ENCODE assay signal across 8 cellular contexts in the genomic region with DNA sequence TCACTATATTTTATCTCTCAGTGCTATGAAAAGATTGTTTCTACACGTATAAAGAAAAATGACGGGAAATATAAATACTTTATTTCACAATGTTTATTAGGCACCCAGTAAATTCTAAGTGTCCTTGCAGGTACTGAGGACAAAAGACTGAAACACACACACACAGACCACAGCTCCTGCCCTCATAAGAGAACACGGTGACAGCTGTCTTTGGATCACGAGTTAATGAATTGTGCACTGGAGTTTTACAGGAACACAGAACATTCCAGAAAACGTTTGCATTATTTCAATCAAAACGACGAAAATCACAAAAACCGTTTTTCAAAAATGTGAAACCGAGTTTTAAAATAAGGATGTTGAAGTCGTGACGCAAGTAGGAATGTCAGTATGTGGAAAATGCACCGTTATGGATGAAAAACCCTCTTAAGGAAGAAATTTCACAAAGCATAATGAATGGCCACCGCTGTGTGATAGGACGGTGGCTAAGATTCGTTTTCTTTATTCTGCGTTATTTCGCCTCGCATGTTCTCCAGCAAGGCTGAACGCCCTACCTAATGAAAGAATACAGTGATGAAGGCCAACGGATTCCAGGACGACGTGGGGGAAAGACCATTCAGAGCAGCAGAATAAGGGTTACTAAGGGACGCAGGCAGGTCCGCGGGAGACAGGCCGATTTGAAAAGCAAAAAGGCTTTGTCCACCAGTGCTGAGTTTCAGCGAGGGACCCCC. TPM values are rescaled to one million over a fixed set of nuclear protein-coding genes. Genes with fewer than 3 reads are reported as not detected.
DNase-seq lines count a peak whose midpoint lies in the region; ATAC-seq, FAIRE-seq and TF ChIP-seq lines count a peak whose summit lies in the region.

No MANE protein-coding gene starts in this region.

- no peak for TF ChIP-seq EP300 in GM12878 (IDR thresholded peaks at IDR 0.05; ENCODE audit: borderline replicate concordance in 1 of 2, control insufficient read depth in 1 of 2, low read depth in 2 of 2, low read length in 2 of 2)

- H3K4me1 Mint-ChIP-seq in activated CD4-positive, alpha-beta T cell treated with anti-CD3 and anti-CD28 coated beads, Interleukin-2, amount 10 ng/mL, durations not matched to agents 7 days and 5 days = peaks cover 11% of the 10 kb centered on the region

- POLR2A ChIA-PET in activated CD4-positive, alpha-beta T cell treated with anti-CD3 and anti-CD28 coated beads, Interleukin-2, amount 10 ng/mL, durations not matched to agents 7 days and 5 days (lab: Charles Lee) = no interaction called here
- POLR2A ChIA-PET in GM12878 (lab: Charles Lee) = no interaction called here

- no peak for TF ChIP-seq POLR2A in GM12878 (IDR thresholded peaks at IDR 0.05; ENCODE audit: low read depth, low read length)
- TF ChIP-seq POLR2A in uterus (IDR thresholded peaks at IDR 0.05) = no peak

- in situ Hi-C loops in GM12878 (cut with MboI) = no loop called here

- no peaks in the 10 kb centered on the region for H3K36me3 Mint-ChIP-seq in activated CD4-positive, alpha-beta T cell treated with anti-CD3 and anti-CD28 coated beads, Interleukin-2, amount 10 ng/mL, durations not matched to agents 7 days and 5 days (ENCODE audit: low read depth)

- H3K27ac Mint-ChIP-seq in activated CD4-positive, alpha-beta T cell treated with anti-CD3 and anti-CD28 coated beads, Interleukin-2, amount 10 ng/mL, durations not matched to agents 7 days and 5 days = peak overlapping the region; percentile 96

- H3K4me1 ChIP-seq in GM12878 (ENCODE audit: control insufficient read depth, insufficient read depth, low read length) (peaks cover 3% of the 10 kb centered on the region; the same call in 1 of the 2 replicates), lower lobe of right lung (no peaks in the 10 kb centered on the region), uterus (no peaks in the 10 kb centered on the region)

- SMC1A ChIA-PET in GM12878 (lab: Charles Lee; ENCODE audit: uncharacterized antibody, unreplicated experiment) = interaction anchor here (1.1 kb wide), 1 partner anchor 10 kb away, joined by 13 read pairs; no protein-coding TSS in a partner anchor

- H3K27me3 Mint-ChIP-seq in activated CD4-positive, alpha-beta T cell treated with anti-CD3 and anti-CD28 coated beads, Interleukin-2, amount 10 ng/mL, durations not matched to agents 7 days and 5 days = no peaks in the 10 kb centered on the region

- H3K9ac ChIP-seq in GM12878 (ENCODE audit: control insufficient read depth, insufficient read depth, low read length) = peak overlapping the region; percentile 84

- peak overlapping the region; percentile 96 for H3K27ac ChIP-seq in GM12878 (ENCODE audit: control insufficient read depth, insufficient read depth)
- peak overlapping the region; percentile 95 for H3K27ac ChIP-seq in lower lobe of right lung
- peak overlapping the region; percentile 94 to 99 for H3K27ac ChIP-seq in uterus

- H3K4me3 ChIP-seq in GM12878 (peak overlapping the region; percentile 81), lower lobe of right lung (peak overlapping the region; percentile 58), uterus (peak overlapping the region; percentile 83 to 84)

- H3K4me3 Mint-ChIP-seq in activated CD4-positive, alpha-beta T cell treated with anti-CD3 and anti-CD28 coated beads, Interleukin-2, amount 10 ng/mL, durations not matched to agents 7 days and 5 days = peak overlapping the region; percentile 83

- no peak for TF ChIP-seq RAD21 in GM12878 (IDR thresholded peaks at IDR 0.05; ENCODE audit: insufficient read depth, low read depth, low read length)

- no peaks in the 10 kb centered on the region for H3K9me3 Mint-ChIP-seq in activated CD4-positive, alpha-beta T cell treated with anti-CD3 and anti-CD28 coated beads, Interleukin-2, amount 10 ng/mL, durations not matched to agents 7 days and 5 days

- peak overlapping the region; percentile 87 for H3K4me2 ChIP-seq in GM12878 (ENCODE audit: control insufficient read depth, insufficient read depth)

- H3K36me3 ChIP-seq in GM12878 (ENCODE audit: control insufficient read depth in 2 of 2, insufficient read depth in 2 of 2, low read length in 1 of 2) (no peaks in the 10 kb centered on the region), lower lobe of right lung (no peaks in the 10 kb centered on the region), uterus (no peaks in the 10 kb centered on the region)

- TF ChIP-seq CTCF in GM12878 (IDR thresholded peaks at IDR 0.05 in 2 of 3, conservative IDR thresholded peaks at IDR 0.05 in 1 of 3; ENCODE audit: control insufficient read depth in 2 of 3, extremely low read depth in 1 of 3, insufficient read depth in 1 of 3, low read depth in 3 of 3, low read length in 3 of 3) (no peak), lower lobe of right lung (IDR thresholded peaks at IDR 0.05) (no peak), uterus (IDR thresholded peaks at IDR 0.05) (no peak)

- no peaks in the 10 kb centered on the region for H3K9me3 ChIP-seq in GM12878 (replicated peaks; ENCODE audit: control insufficient read depth, insufficient read depth, low read length)
- H3K9me3 ChIP-seq in lower lobe of right lung = no peaks in the 10 kb centered on the region
- no peaks in the 10 kb centered on the region for H3K9me3 ChIP-seq in uterus

- no peaks in the 10 kb centered on the region for H4K20me1 ChIP-seq in GM12878 (ENCODE audit: control insufficient read depth, insufficient read depth)

- intact Hi-C loops in GM12878 (cut with micrococcal nuclease; ENCODE audit: unreplicated experiment) = no loop called here
- intact Hi-C loops in lower lobe of right lung (cut with DNase I) = no loop called here
- intact Hi-C loops in uterus (cut with DNase I; ENCODE audit: low total_unique reads) = no loop called here

- peak overlapping the region; percentile 98 for H2AFZ ChIP-seq in GM12878 (ENCODE audit: control insufficient read depth, low read depth, low read length)

- H3K79me2 ChIP-seq in GM12878 (ENCODE audit: control insufficient read depth, insufficient read depth, low read length) = no peaks in the 10 kb centered on the region

- 18% methylated on average over 27 of the region's 27 CpGs for WGBS in GM12878 (ENCODE audit: insufficient coverage, insufficient replicate concordance, low lambda C conversion rate, missing lambda C conversion rate)

- no peak for DNase-seq in activated CD4-positive, alpha-beta T cell treated with anti-CD3 and anti-CD28 coated beads, Interleukin-2, amount 10 ng/mL, durations not matched to agents 7 days and 5 days
- no peak for DNase-seq in activated CD4-positive, alpha-beta T cell treated with anti-CD3 and anti-CD28 coated beads for 1 hour
- DNase-seq in HPDE6-E6E7 (ENCODE audit: extremely low spot score) (peak; percentile 6), GM12878 (ENCODE audit: low read depth, low spot score) (no peak), lower lobe of right lung (no peak), uterus (no peak)
- no peak for DNase-seq in activated CD4-positive, alpha-beta T cell treated with anti-CD3 and anti-CD28 coated beads for 48 hours
- DNase-seq in effector CD4-positive, alpha-beta T cell = no peak

- ATAC-seq in GM12878 (peak; percentile 59), lower lobe of right lung (no peak)

- BruUV-seq in GM12878 (replicated peaks; lab: Mats Ljungman, UMichigan) = TSS peak; percentile 41

- no peaks in the 10 kb centered on the region for H3K27me3 ChIP-seq in GM12878 (replicated peaks in 1 of 2; ENCODE audit: control insufficient read depth in 2 of 2, insufficient read depth in 2 of 2, low read length in 1 of 2)
- H3K27me3 ChIP-seq in lower lobe of right lung (ENCODE audit: low read depth) = no peaks in the 10 kb centered on the region
- H3K27me3 ChIP-seq in uterus = no peaks in the 10 kb centered on the region

- RAD21 ChIA-PET in GM12878 (lab: Charles Lee; ENCODE audit: unreplicated experiment) = interaction anchor here (1.5 kb wide), 1 partner anchor 11 kb away, joined by 9 read pairs; no protein-coding TSS in a partner anchor

- no peak for FAIRE-seq in GM12878 (lab: Jason Lieb, UNC)

- CTCF ChIA-PET in activated CD4-positive, alpha-beta T cell treated with anti-CD3 and anti-CD28 coated beads, Interleukin-2, amount 10 ng/mL, durations not matched to agents 7 days and 5 days (lab: Charles Lee) = no interaction called here
- CTCF ChIA-PET in GM12878 (lab: Yijun Ruan, JAX) = interaction anchor here (1.6 kb wide), 1 partner anchor 11 kb away, joined by 8 read pairs; no protein-coding TSS in a partner anchor

RNA-seq across cellular contexts. Expression of a gene that starts 24.2 kb away (rescaled TPM):
- 10 to 100 TPM; 23.5 to 25.7 TPM for total RNA-seq in activated CD4-positive, alpha-beta T cell treated with anti-CD3 and anti-CD28 coated beads, Interleukin-2, amount 10 ng/mL, durations not matched to agents 7 days and 5 days
- 65.4 and 74.7 TPM in 2 replicates for total RNA-seq in GM12878 (2013; cell fraction: nucleolus; rRNA removed)
- total RNA-seq in GM12878 (2014; rRNA removed) (12.9 and 14.5 TPM in 2 replicates), GM12878 (2014; rRNA removed; fragmentation: Illumina TruSeq; extraction: Trizol) (10.2 and 11.9 TPM in 2 replicates), GM12878 (2021) (13.9 and 16.0 TPM in 2 replicates), lower lobe of right lung (20.6 TPM), uterus (10 to 100 TPM; 12.9 to 89.1 (median 25.8) TPM)
- 11.4 TPM for polyA plus RNA-seq in GM12878 (2011; ENCODE audit: low read depth)
- polyA plus RNA-seq in GM12878 (2011; rRNA removed) (19.3 and 24.2 TPM in 2 replicates), GM12878 (2014; fragmentation: Illumina TruSeq; extraction: Trizol) (14.6 and 16.7 TPM in 2 replicates), GM12878 (2014; fragmentation: Nextera tagmentation; extraction: Ambion mirVana) (1 to 10 TPM; 2.9 to 5.1 TPM), GM12878 (2014; rRNA removed) (21.6 and 25.2 TPM in 2 replicates), GM12878 (2016; fragmentation: Nextera tagmentation; extraction: Ambion mirVana) (10 to 100 TPM; 19.1 to 25.0 TPM)
- polyA plus RNA-seq in GM12878 (2011; cell fraction: cytosol; rRNA removed) = 18.9 and 24.9 TPM in 2 replicates
- 82.3 and 111 TPM in 2 replicates for polyA plus RNA-seq in GM12878 (2011; cell fraction: nucleus; rRNA removed)
- polyA plus RNA-seq in GM12878 (2012) = 20.5 and 25.0 TPM in 2 replicates
- 4.6 and 6.7 TPM in 2 replicates for polyA minus RNA-seq in GM12878 (2011; rRNA and poly(A)+ RNA removed)
- 1.0 and 5.2 TPM in 2 replicates for polyA minus RNA-seq in GM12878 (2011; cell fraction: cytosol; rRNA and poly(A)+ RNA removed)
- polyA minus RNA-seq in GM12878 (2011; cell fraction: nucleus; rRNA and poly(A)+ RNA removed) = 7.7 and 13.7 TPM in 2 replicates

RNA-seq across cellular contexts. Expression of a gene that starts 37.0 kb away (rescaled TPM):
- total RNA-seq in activated CD4-positive, alpha-beta T cell treated with anti-CD3 and anti-CD28 coated beads, Interleukin-2, amount 10 ng/mL, durations not matched to agents 7 days and 5 days = 10 to 100 TPM; 12.9 to 15.7 TPM
- 21.1 and 22.4 TPM in 2 replicates for total RNA-seq in GM12878 (2013; cell fraction: nucleolus; rRNA removed)
- total RNA-seq in GM12878 (2014; rRNA removed) (21.1 and 25.5 TPM in 2 replicates), GM12878 (2014; rRNA removed; fragmentation: Illumina TruSeq; extraction: Trizol) (10.5 and 13.8 TPM in 2 replicates), GM12878 (2021) (15.8 and 17.0 TPM in 2 replicates), lower lobe of right lung (17.7 TPM), uterus (10 to 100 TPM in 2 of 4 donors, 1 to 10 TPM in 2; 2.6 to 24.1 (median 8.5) TPM)
- 14.1 TPM for polyA plus RNA-seq in GM12878 (2011; ENCODE audit: low read depth)
- polyA plus RNA-seq in GM12878 (2011; rRNA removed) (12.1 and 23.1 TPM in 2 replicates), GM12878 (2014; fragmentation: Illumina TruSeq; extraction: Trizol) (10.4 and 19.8 TPM in 2 replicates), GM12878 (2014; fragmentation: Nextera tagmentation; extraction: Ambion mirVana) (1 to 10 TPM in 1 of 2 experiments, under 1 TPM in 1; 0.53 to 2.4 TPM), GM12878 (2014; rRNA removed) (27.9 and 33.0 TPM in 2 replicates), GM12878 (2016; fragmentation: Nextera tagmentation; extraction: Ambion mirVana) (10 to 100 TPM; 12.9 to 16.6 TPM)
- polyA plus RNA-seq in GM12878 (2011; cell fraction: cytosol; rRNA removed) = 60.3 and 66.8 TPM in 2 replicates
- 133 and 136 TPM in 2 replicates for polyA plus RNA-seq in GM12878 (2011; cell fraction: nucleus; rRNA removed)
- polyA plus RNA-seq in GM12878 (2012) = 15.7 and 16.1 TPM in 2 replicates
- 15.6 and 16.9 TPM in 2 replicates for polyA minus RNA-seq in GM12878 (2011; rRNA and poly(A)+ RNA removed)
- 2.5 and 7.3 TPM in 2 replicates for polyA minus RNA-seq in GM12878 (2011; cell fraction: cytosol; rRNA and poly(A)+ RNA removed)
- 8.1 and 16.1 TPM in 2 replicates for polyA minus RNA-seq in GM12878 (2011; cell fraction: nucleus; rRNA and poly(A)+ RNA removed)
